In genomic region chr5:148833122-148833521, GRCh38 we compare ENCODE assay signal across 1 cellular context.
TF ChIP-seq lines count a peak whose summit lies in the region.

No MANE protein-coding gene starts in this region.

TF ChIP-seq in WTC11, 78 proteins besides CTCF, POLR2A, EP300 and RAD21 (continued from another document):
- TF ChIP-seq, protein P1, sequence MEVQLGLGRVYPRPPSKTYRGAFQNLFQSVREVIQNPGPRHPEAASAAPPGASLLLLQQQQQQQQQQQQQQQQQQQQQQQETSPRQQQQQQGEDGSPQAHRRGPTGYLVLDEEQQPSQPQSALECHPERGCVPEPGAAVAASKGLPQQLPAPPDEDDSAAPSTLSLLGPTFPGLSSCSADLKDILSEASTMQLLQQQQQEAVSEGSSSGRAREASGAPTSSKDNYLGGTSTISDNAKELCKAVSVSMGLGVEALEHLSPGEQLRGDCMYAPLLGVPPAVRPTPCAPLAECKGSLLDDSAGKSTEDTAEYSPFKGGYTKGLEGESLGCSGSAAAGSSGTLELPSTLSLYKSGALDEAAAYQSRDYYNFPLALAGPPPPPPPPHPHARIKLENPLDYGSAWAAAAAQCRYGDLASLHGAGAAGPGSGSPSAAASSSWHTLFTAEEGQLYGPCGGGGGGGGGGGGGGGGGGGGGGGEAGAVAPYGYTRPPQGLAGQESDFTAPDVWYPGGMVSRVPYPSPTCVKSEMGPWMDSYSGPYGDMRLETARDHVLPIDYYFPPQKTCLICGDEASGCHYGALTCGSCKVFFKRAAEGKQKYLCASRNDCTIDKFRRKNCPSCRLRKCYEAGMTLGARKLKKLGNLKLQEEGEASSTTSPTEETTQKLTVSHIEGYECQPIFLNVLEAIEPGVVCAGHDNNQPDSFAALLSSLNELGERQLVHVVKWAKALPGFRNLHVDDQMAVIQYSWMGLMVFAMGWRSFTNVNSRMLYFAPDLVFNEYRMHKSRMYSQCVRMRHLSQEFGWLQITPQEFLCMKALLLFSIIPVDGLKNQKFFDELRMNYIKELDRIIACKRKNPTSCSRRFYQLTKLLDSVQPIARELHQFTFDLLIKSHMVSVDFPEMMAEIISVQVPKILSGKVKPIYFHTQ (CRISPR knock-in tag; IDR thresholded peaks at IDR 0.05) = no peak
- no peak for TF ChIP-seq ZNF671 (CRISPR knock-in tag; IDR thresholded peaks at IDR 0.05)
